ENCODE assay signal across 8 cellular contexts in the genomic region with DNA sequence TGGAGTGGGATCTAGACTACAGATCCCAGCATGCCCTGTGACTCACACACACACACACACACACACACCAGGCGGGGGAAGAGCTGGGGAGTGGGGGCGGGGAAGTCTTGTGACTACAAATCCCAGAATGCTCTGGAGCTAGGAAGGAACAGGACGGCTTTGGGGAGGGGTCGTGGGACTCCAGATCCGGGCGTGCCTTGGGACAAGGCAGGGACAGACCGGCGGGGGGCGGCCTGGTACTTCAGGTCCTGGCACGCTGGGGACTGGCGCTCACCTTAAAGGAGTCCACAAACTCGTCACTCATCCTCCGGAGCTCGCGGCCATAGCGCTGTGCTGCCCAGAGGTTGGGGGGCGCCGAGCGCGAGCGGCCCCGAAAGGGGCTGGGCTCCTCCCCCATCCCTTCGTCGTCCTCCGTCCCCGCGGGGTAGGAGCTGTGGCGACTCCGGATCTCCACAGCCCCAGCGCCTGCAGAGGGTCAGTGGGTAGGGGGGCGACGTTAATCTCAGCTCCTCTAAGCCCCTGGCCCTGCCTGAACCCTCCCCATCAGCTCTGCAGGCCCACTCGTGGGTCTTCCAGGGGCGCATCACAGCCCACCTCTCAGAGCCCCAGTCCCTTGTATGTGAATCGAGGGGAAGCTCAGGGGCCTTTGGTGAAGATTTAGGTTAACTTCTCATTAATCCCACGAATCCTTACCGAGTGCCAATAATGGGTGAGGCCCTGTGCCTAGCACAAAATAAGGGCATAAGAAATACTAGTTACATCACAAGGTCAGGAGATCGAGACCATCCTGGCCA. TPM values are rescaled to one million over a fixed set of nuclear protein-coding genes. Genes with fewer than 3 reads are reported as not detected.
A peak's percentile ranks its signal among the peaks of the same experiment; 100 is the strongest.
DNase-seq lines count a peak whose midpoint lies in the region; ATAC-seq lines count a peak whose summit lies in the region.

No MANE protein-coding gene starts in this region.

- no peaks in the 10 kb centered on the region for H3K27me3 Mint-ChIP-seq in naive B cell

- ATAC-seq in naive B cell (ENCODE audit: low read depth in 2 of 2): peak; percentile 28 to 29
- ATAC-seq in GM19324 (IDR thresholded peaks at IDR 0.05; ENCODE audit: low FRiP score, unreplicated experiment): no peak

- DNase-seq in DMS79 (lab: John Stamatoyannopoulos, UW) (peak; percentile 91), KG1 (lab: John Stamatoyannopoulos, UW) (peak; percentile 93), RPMI7951 (ENCODE audit: low read depth) (peak; percentile 92), fibroblast of gingiva (ENCODE audit: low read depth) (peak; percentile 97), naive B cell (peak; percentile 76)
- peak; percentile 71 to 78 for DNase-seq in activated T-helper 1 cell treated with anti-CD3 and anti-CD28 coated beads, Interleukin-2, amount 50 U/mL, for 16 hours (ENCODE audit: low read depth in 1 of 2, low spot score in 1 of 2)
- DNase-seq in stimulated activated CD8-positive, alpha-beta memory T cell treated with anti-CD3 and anti-CD28 coated beads, Interleukin-7, amount 100 ng/mL, for 4 hours (ENCODE audit: low read depth in 2 of 2): peak; percentile 78 to 79

- no peaks in the 10 kb centered on the region for H3K9me3 Mint-ChIP-seq in naive B cell

- H3K27ac Mint-ChIP-seq in naive B cell: peak overlapping the region; percentile 85 to 99 (median 97)

- no peaks in the 10 kb centered on the region for H3K36me3 Mint-ChIP-seq in naive B cell

- peaks cover 18 to 31% (median 24%) of the 10 kb centered on the region in 3 donors for H3K4me1 Mint-ChIP-seq in naive B cell

- peak overlapping the region; percentile 94 to 98 (median 98) for H3K4me3 Mint-ChIP-seq in naive B cell

RNA-seq across cellular contexts. Expression of gene BAD, which starts 12.9 kb away (rescaled TPM):
- total RNA-seq in RPMI7951 (2014; rRNA removed; shearing (Covaris generic)): 121 and 165 TPM in 2 replicates
- polyA plus RNA-seq in naive B cell (ENCODE audit: low read depth in 6 of 6): 10 to 100 TPM; 45.5 to 72.8 (median 52.8) TPM

RNA-seq across cellular contexts. Expression of gene GPR137, which starts 14.1 kb away (rescaled TPM):
- total RNA-seq in RPMI7951 (2014; rRNA removed; shearing (Covaris generic)): 25.9 and 26.8 TPM in 2 replicates
- polyA plus RNA-seq in naive B cell (ENCODE audit: low read depth in 6 of 6): 10 to 100 TPM; 17.3 to 35.5 (median 21.0) TPM

RNA-seq across cellular contexts. Expression of gene KCNK4, which starts 19.6 kb away (rescaled TPM):
- total RNA-seq in RPMI7951 (2014; rRNA removed; shearing (Covaris generic)): not detected in 2 replicates
- polyA plus RNA-seq in naive B cell (ENCODE audit: low read depth in 6 of 6): not detected

RNA-seq across cellular contexts. Expression of gene PLCB3, which starts 20.2 kb away (rescaled TPM):
- 48.1 and 60.4 TPM in 2 replicates for total RNA-seq in RPMI7951 (2014; rRNA removed; shearing (Covaris generic))
- polyA plus RNA-seq in naive B cell (ENCODE audit: low read depth in 6 of 6): under 1 TPM in 5 of 6 donors, not detected in 1; 0.12 to 0.55 (median 0.21) TPM

RNA-seq across cellular contexts. Expression of gene PPP1R14B, which starts 24.8 kb away (rescaled TPM):
- 418 and 531 TPM in 2 replicates for total RNA-seq in RPMI7951 (2014; rRNA removed; shearing (Covaris generic))
- polyA plus RNA-seq in naive B cell (ENCODE audit: low read depth in 6 of 6): 10 to 100 TPM; 21.2 to 49.9 (median 40.3) TPM
